9 cellular contexts compared by ENCODE assay signal in genomic region chr1:206935491-206936067, GRCh38. TPM values are rescaled to one million over a fixed set of nuclear protein-coding genes. Genes with fewer than 3 reads are reported as not detected.
DNase-seq lines count a peak whose midpoint lies in the region; ATAC-seq and TF ChIP-seq lines count a peak whose summit lies in the region.
"Had no signal": no experiment of that assay in that cellular context is flagged by ENCODE, and none has a peak within 500 bp of the region (broad histone marks: within the 10 kb centered on the region; RNA-seq: fewer than 3 reads in every experiment).

No MANE protein-coding gene starts in this region.

- H4K5ac ChIP-seq in IMR-90 (ENCODE audit: low read depth, low read length) = no peak overlapping the region

- POLR2A ChIA-PET in IMR-90 (lab: Charles Lee; ENCODE audit: unreplicated experiment) = no interaction called here
- POLR2A ChIA-PET in activated CD4-positive, alpha-beta memory T cell treated with anti-CD3 and anti-CD28 coated beads for 36 hours (lab: Charles Lee) = no interaction called here

- no peak overlapping the region for H3K14ac ChIP-seq in IMR-90 (replicated peaks; ENCODE audit: low read depth, low read length)

- TF ChIP-seq POLR2A in IMR-90 (IDR thresholded peaks at IDR 0.05; ENCODE audit: low read depth, low read length) (no peak), vagina (IDR thresholded peaks at IDR 0.05) (no peak)

- no peaks in the 10 kb centered on the region for H3K36me3 ChIP-seq in IMR-90 (ENCODE audit: control insufficient read depth, insufficient read depth, low read length)
- H3K36me3 ChIP-seq in vagina = no peaks in the 10 kb centered on the region

- peak; percentile 69 for TF ChIP-seq CTCF in Calu3 (IDR thresholded peaks at IDR 0.05; ENCODE audit: unreplicated experiment)
- TF ChIP-seq CTCF in IMR-90 (conservative IDR thresholded peaks at IDR 0.05; ENCODE audit: low read depth, low read length) = peak; percentile 61
- peak in 1 of 3 experiments; percentile 21 for TF ChIP-seq CTCF in vagina (IDR thresholded peaks at IDR 0.05)

- no peak overlapping the region for H2BK120ac ChIP-seq in IMR-90 (ENCODE audit: low read depth, low read length)

- no peak overlapping the region for H3K9ac ChIP-seq in IMR-90 (ENCODE audit: low read depth, low read length)

- intact Hi-C loops in Calu3 (cut with micrococcal nuclease; ENCODE audit: unreplicated experiment) = loop anchor here (2.0 kb wide), 1 partner anchor 43 kb away; no protein-coding TSS in a partner anchor
- intact Hi-C loops in IMR-90 (cut with micrococcal nuclease) = loop anchor here (5.0 kb wide), 1 partner anchor 142 kb away; no protein-coding TSS in a partner anchor
- intact Hi-C loops in activated CD4-positive, alpha-beta memory T cell treated with anti-CD3 and anti-CD28 coated beads for 36 hours (cut with micrococcal nuclease) = loop anchor here (1.0 kb wide), 1 partner anchor 47 kb away; no protein-coding TSS in a partner anchor
- intact Hi-C loops in vagina (cut with DNase I) = no loop called here

- no peaks in the 10 kb centered on the region for H3K27me3 Mint-ChIP-seq in Calu3 (ENCODE audit: unreplicated experiment)
- H3K27me3 Mint-ChIP-seq in activated CD4-positive, alpha-beta memory T cell treated with anti-CD3 and anti-CD28 coated beads for 36 hours = no peaks in the 10 kb centered on the region
- H3K27me3 Mint-ChIP-seq: IgD-negative memory B cell had no signal

- CTCF ChIA-PET in Calu3 (lab: Charles Lee) (interaction anchor here (0.6 to 1.4 kb wide), 6 partner anchors 16 to 117 kb away, joined by 3 to 10 read pairs (median 3); partner anchors contain the start of gene PFKFB2), IMR-90 (lab: Yijun Ruan, JAX) (no interaction called here)
- CTCF ChIA-PET in activated CD4-positive, alpha-beta memory T cell treated with anti-CD3 and anti-CD28 coated beads for 36 hours (lab: Charles Lee) = interaction anchor here (0.6 to 8.7 kb wide), 26 partner anchors 10 to 579 kb away, joined by 3 to 201 read pairs (median 4); partner anchors contain the start of genes FCAMR, FCMR and IL20

- H3K79me1 ChIP-seq in IMR-90 (ENCODE audit: low read depth in 1 of 2, low read length in 2 of 2) = no peaks in the 10 kb centered on the region

- no peaks in the 10 kb centered on the region for H3K9me3 Mint-ChIP-seq in Calu3 (ENCODE audit: low read depth, unreplicated experiment)
- H3K9me3 Mint-ChIP-seq in activated CD4-positive, alpha-beta memory T cell treated with anti-CD3 and anti-CD28 coated beads for 36 hours = no peaks in the 10 kb centered on the region
- H3K9me3 Mint-ChIP-seq: IgD-negative memory B cell had no signal

- no peak overlapping the region for H3K4me2 ChIP-seq in IMR-90 (ENCODE audit: low read depth, low read length)

- H2AFZ ChIP-seq in IMR-90 (replicated peaks; ENCODE audit: low read length, poor library complexity) = peak overlapping the region; percentile 29

- no peak overlapping the region for H4K8ac ChIP-seq in IMR-90 (ENCODE audit: low read depth in 2 of 2, low read length in 2 of 2)

- H2AK9ac ChIP-seq in IMR-90 (replicated peaks; ENCODE audit: low read depth, low read length, poor library complexity) = no peak overlapping the region

- DNase-seq in Calu3 = peak; percentile 70
- DNase-seq in IMR-90 = peak; percentile 7
- peak; percentile 71 for DNase-seq in activated CD4-positive, alpha-beta memory T cell treated with anti-CD3 and anti-CD28 coated beads for 36 hours
- peak; percentile 41 for DNase-seq in germinal center (ENCODE audit: low spot score)
- peak; percentile 54 for DNase-seq in stimulated activated CD4-positive, alpha-beta T cell treated with anti-CD3 and anti-CD28 coated beads, Interleukin-4, amount 100 ng/mL, for 1 hour
- no peak for DNase-seq in vagina (ENCODE audit: extremely low spot score in 2 of 2)
- no peak for DNase-seq in occipital lobe (lab: John Stamatoyannopoulos, UW)

- H2AK5ac ChIP-seq in IMR-90 (ENCODE audit: low read depth, low read length) = no peak overlapping the region

- no peaks in the 10 kb centered on the region for H4K20me1 ChIP-seq in IMR-90 (ENCODE audit: insufficient read depth, low read length)

- H3K27ac Mint-ChIP-seq in Calu3 (ENCODE audit: unreplicated experiment) = no peak overlapping the region
- no peak overlapping the region for H3K27ac Mint-ChIP-seq in activated CD4-positive, alpha-beta memory T cell treated with anti-CD3 and anti-CD28 coated beads for 36 hours

- no peak overlapping the region for H3K27ac ChIP-seq in IMR-90 (ENCODE audit: insufficient read depth, low read length)
- H3K27ac ChIP-seq in vagina = no peak overlapping the region

- no TSS peak for BruUV-seq in Calu3 (replicated peaks; lab: Mats Ljungman, UMichigan)
- no TSS peak for BruUV-seq in IMR-90 (replicated peaks; lab: Mats Ljungman, UMichigan)

- no peak overlapping the region for H2BK5ac ChIP-seq in IMR-90 (ENCODE audit: low read depth, low read length, poor library complexity, severe bottlenecking)

- H3K23ac ChIP-seq in IMR-90 (ENCODE audit: low read depth, low read length) = no peak overlapping the region

- no peaks in the 10 kb centered on the region for H3K4me1 ChIP-seq in IMR-90 (ENCODE audit: control insufficient read depth, insufficient read depth, low read length)
- no peaks in the 10 kb centered on the region for H3K4me1 ChIP-seq in vagina

- H3K56ac ChIP-seq in IMR-90 (ENCODE audit: extremely low read depth, insufficient read depth, low read length) = no peak overlapping the region

- peak; percentile 46 for TF ChIP-seq RAD21 in IMR-90 (IDR thresholded peaks at IDR 0.05; ENCODE audit: low read length)

- H3K18ac ChIP-seq in IMR-90 (ENCODE audit: low read depth, low read length) = no peak overlapping the region

- no peak overlapping the region for H2BK20ac ChIP-seq in IMR-90 (ENCODE audit: low read depth, low read length)

- peak; percentile 40; the same call in 1 of the 2 replicates for ATAC-seq in IMR-90 (ENCODE audit: low read depth)
- ATAC-seq in HG03439 (IDR thresholded peaks at IDR 0.05; ENCODE audit: unreplicated experiment) = no peak

- H4K91ac ChIP-seq in IMR-90 (ENCODE audit: insufficient read depth, low read depth, low read length) = no peak overlapping the region

- in situ Hi-C loops in IMR-90 (cut with MboI; ENCODE audit: low sequenced_read_pairs) = no loop called here

- H3K4me3 ChIP-seq in IMR-90 (ENCODE audit: insufficient read depth, low read depth, low read length) (no peak overlapping the region), vagina (no peak overlapping the region)

- peaks cover 11% of the 10 kb centered on the region for H3K36me3 Mint-ChIP-seq in Calu3 (ENCODE audit: insufficient read depth, unreplicated experiment)
- no peaks in the 10 kb centered on the region for H3K36me3 Mint-ChIP-seq in activated CD4-positive, alpha-beta memory T cell treated with anti-CD3 and anti-CD28 coated beads for 36 hours
- H3K36me3 Mint-ChIP-seq: IgD-negative memory B cell had no signal

- no peak overlapping the region for H2BK15ac ChIP-seq in IMR-90 (ENCODE audit: low read depth, low read length)

- no peak overlapping the region for H3K4me3 Mint-ChIP-seq in Calu3 (ENCODE audit: low read depth, unreplicated experiment)
- H3K4me3 Mint-ChIP-seq in activated CD4-positive, alpha-beta memory T cell treated with anti-CD3 and anti-CD28 coated beads for 36 hours = no peak overlapping the region
- H3K4me3 Mint-ChIP-seq: IgD-negative memory B cell had no signal

- H3K9me1 ChIP-seq in IMR-90 (ENCODE audit: insufficient read depth, low read length) = no peaks in the 10 kb centered on the region

- H3K4me1 Mint-ChIP-seq in Calu3 (ENCODE audit: low read depth, unreplicated experiment) = peaks cover 16% of the 10 kb centered on the region
- peaks cover 15% of the 10 kb centered on the region for H3K4me1 Mint-ChIP-seq in activated CD4-positive, alpha-beta memory T cell treated with anti-CD3 and anti-CD28 coated beads for 36 hours (ENCODE audit: low read depth)

- H3K27me3 ChIP-seq in IMR-90 (ENCODE audit: control insufficient read depth, insufficient read depth, low read length) (peaks cover 26% of the 10 kb centered on the region), vagina (no peaks in the 10 kb centered on the region)

- dilution Hi-C loops in IMR-90 (cut with HindIII; ENCODE audit: low sequenced_read_pairs, unreplicated experiment) = no loop called here

- WGBS in IMR-90 (ENCODE audit: extremely low coverage in 2 of 2, insufficient read length in 1 of 2), 2 experiments = 60% methylated on average over 1 of the region's 19 CpGs; no CpG with 5 or more reads in 1 of the 2 experiments

- H3K9me3 ChIP-seq in IMR-90 (ENCODE audit: control insufficient read depth, insufficient read depth, low read length) = no peaks in the 10 kb centered on the region
- no peaks in the 10 kb centered on the region for H3K9me3 ChIP-seq in vagina

- H3K4ac ChIP-seq in IMR-90 (ENCODE audit: low read depth, low read length) = no peak overlapping the region

RNA-seq across cellular contexts. Expression of gene PIGR, which starts 10.7 kb away (rescaled TPM):
- total RNA-seq in Calu3 (2022) = 250 and 367 TPM in 2 replicates
- not detected in 2 replicates for total RNA-seq in IMR-90 (2012; rRNA removed)
- polyA plus RNA-seq in IMR-90 (2012; rRNA removed) = not detected in 2 replicates
- not detected in 2 replicates for polyA plus RNA-seq in IMR-90 (2012; cell fraction: cytosol; rRNA removed)
- polyA plus RNA-seq in IMR-90 (2012; cell fraction: nucleus; rRNA removed; ENCODE audit: low replicate concordance) = not detected in 2 replicates
- under 1 TPM; 0.10 TPM for total RNA-seq in activated CD4-positive, alpha-beta memory T cell treated with anti-CD3 and anti-CD28 coated beads for 36 hours
- 0.25 TPM for total RNA-seq in vagina
- total RNA-seq in occipital lobe = not detected

RNA-seq across cellular contexts. Expression of gene FCMR, which starts 13.8 kb away (rescaled TPM):
- 0.86 and 1.1 TPM in 2 replicates for total RNA-seq in Calu3 (2022)
- total RNA-seq in IMR-90 (2012; rRNA removed) = not detected in 2 replicates
- 0.09 and 0.29 TPM in 2 replicates for polyA plus RNA-seq in IMR-90 (2012; rRNA removed)
- polyA plus RNA-seq in IMR-90 (2012; cell fraction: cytosol; rRNA removed) = 0.41 and 0.58 TPM in 2 replicates
- polyA plus RNA-seq in IMR-90 (2012; cell fraction: nucleus; rRNA removed; ENCODE audit: low replicate concordance) = 0.17 TPM in 1 of 2 replicates, not detected in the other
- total RNA-seq in activated CD4-positive, alpha-beta memory T cell treated with anti-CD3 and anti-CD28 coated beads for 36 hours = 10 to 100 TPM; 65.7 to 73.0 TPM
- total RNA-seq in vagina = 12.3 TPM
- total RNA-seq in occipital lobe = 0.47 TPM

RNA-seq across cellular contexts. Expression of gene FCAMR, which starts 34.7 kb away (rescaled TPM):
- total RNA-seq in Calu3 (2022) = not detected in 2 replicates
- not detected in 2 replicates for total RNA-seq in IMR-90 (2012; rRNA removed)
- not detected in 2 replicates for polyA plus RNA-seq in IMR-90 (2012; rRNA removed)
- not detected in 2 replicates for polyA plus RNA-seq in IMR-90 (2012; cell fraction: cytosol; rRNA removed)
- polyA plus RNA-seq in IMR-90 (2012; cell fraction: nucleus; rRNA removed; ENCODE audit: low replicate concordance) = 0.05 TPM in 1 of 2 replicates, not detected in the other
- not detected for total RNA-seq in activated CD4-positive, alpha-beta memory T cell treated with anti-CD3 and anti-CD28 coated beads for 36 hours
- not detected for total RNA-seq in vagina
- total RNA-seq in occipital lobe = not detected
- polyA plus RNA-seq: IgD-negative memory B cell had no signal

RNA-seq across cellular contexts. Expression of gene IL24, which starts 38.3 kb away (rescaled TPM):
- not detected in 2 replicates for total RNA-seq in Calu3 (2022)
- under 0.01 and 0.18 TPM in 2 replicates for total RNA-seq in IMR-90 (2012; rRNA removed)
- 0.12 and 0.22 TPM in 2 replicates for polyA plus RNA-seq in IMR-90 (2012; rRNA removed)
- 0.04 TPM in 1 of 2 replicates, not detected in the other for polyA plus RNA-seq in IMR-90 (2012; cell fraction: cytosol; rRNA removed)
- 0.05 and 0.34 TPM in 2 replicates for polyA plus RNA-seq in IMR-90 (2012; cell fraction: nucleus; rRNA removed; ENCODE audit: low replicate concordance)
- 10 to 100 TPM in 1 of 2 experiments, 1 to 10 TPM in 1; 9.8 to 10.0 TPM for total RNA-seq in activated CD4-positive, alpha-beta memory T cell treated with anti-CD3 and anti-CD28 coated beads for 36 hours
- total RNA-seq in vagina = 1.5 TPM
- total RNA-seq in occipital lobe = not detected

Comparison
In these comparisons a context has a peak if more than half of its experiments do, and no peak if none do; other contexts are left out.
1. DNase-seq: peak in Calu3 (single experiment), IMR-90 (single experiment), activated CD4-positive, alpha-beta memory T cell treated with anti-CD3 and anti-CD28 coated beads for 36 hours (single experiment), germinal center (single experiment) and stimulated activated CD4-positive, alpha-beta T cell treated with anti-CD3 and anti-CD28 coated beads, Interleukin-4, amount 100 ng/mL, for 1 hour (single experiment); none in vagina (0 of 2) and occipital lobe (single experiment).
2. RNA of gene PIGR, which starts 10.7 kb away (total RNA-seq): 250 to 367 TPM in Calu3; 0.25 TPM in vagina (single experiment), 0.10 TPM in activated CD4-positive, alpha-beta memory T cell treated with anti-CD3 and anti-CD28 coated beads for 36 hours, not detected in IMR-90 and not detected in occipital lobe (single experiment); every median in the first group is over 100 times any median in the second.